16 cellular contexts compared by ENCODE assay signal in the genomic region with DNA sequence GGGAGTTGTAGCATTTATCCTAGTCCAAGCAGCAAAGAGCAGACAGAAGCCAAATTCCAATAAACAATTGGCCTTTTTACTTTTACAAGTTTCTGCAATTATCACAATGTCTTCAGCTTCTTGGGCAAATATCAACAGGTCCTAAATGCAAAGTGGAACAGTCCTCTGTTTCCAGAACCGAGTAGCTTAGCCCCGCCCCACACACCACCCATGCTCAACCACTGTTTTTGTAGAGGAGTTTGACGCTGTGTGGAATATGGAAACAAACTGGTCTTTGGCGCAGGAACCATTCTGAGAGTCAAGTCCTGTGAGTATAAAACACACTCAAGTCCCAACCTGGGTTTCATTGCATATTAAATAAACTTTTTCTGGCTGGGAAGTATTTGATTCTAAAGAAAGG.
DNase-seq lines count a peak whose midpoint lies in the region; ATAC-seq, FAIRE-seq and TF ChIP-seq lines count a peak whose summit lies in the region.
"Had no signal": no experiment of that assay in that cellular context is flagged by ENCODE, and none has a peak within 500 bp of the region (broad histone marks: within the 10 kb centered on the region; RNA-seq: fewer than 3 reads in every experiment).

No MANE protein-coding gene starts in this region.

- H3K27me3 Mint-ChIP-seq in activated CD8-positive, alpha-beta memory T cell treated with anti-CD3 and anti-CD28 coated beads, Interleukin-2, amount 10 ng/mL, durations not matched to agents 7 days and 5 days = no peaks in the 10 kb centered on the region
- no peaks in the 10 kb centered on the region for H3K27me3 Mint-ChIP-seq in activated naive CD8-positive, alpha-beta T cell treated with anti-CD3 and anti-CD28 coated beads, Interleukin-2, amount 10 ng/mL, durations not matched to agents 7 days and 5 days

- H3K4me3 ChIP-seq in OCI-LY1 (ENCODE audit: low read depth, low read length, poor library complexity, severe bottlenecking) (peak overlapping the region; percentile 65), kidney (ENCODE audit: low read length in 2 of 2) (no peak overlapping the region)
- H3K4me3 ChIP-seq: thyroid gland had no signal

- H3K4me1 Mint-ChIP-seq in activated CD8-positive, alpha-beta memory T cell treated with anti-CD3 and anti-CD28 coated beads, Interleukin-2, amount 10 ng/mL, durations not matched to agents 7 days and 5 days = peaks cover 5% of the 10 kb centered on the region
- peaks cover 6% of the 10 kb centered on the region for H3K4me1 Mint-ChIP-seq in activated naive CD8-positive, alpha-beta T cell treated with anti-CD3 and anti-CD28 coated beads, Interleukin-2, amount 10 ng/mL, durations not matched to agents 7 days and 5 days
- H3K4me1 Mint-ChIP-seq in stimulated activated effector memory CD8-positive, alpha-beta T cell treated with anti-CD3 and anti-CD28 coated beads, Interleukin-12 subunit alpha, Interleukin-12 subunit beta, amount 100 ng/mL, for 72 hours = peaks cover 19% of the 10 kb centered on the region

- peaks cover 100% of the 10 kb centered on the region for H3K4me1 ChIP-seq in OCI-LY1 (ENCODE audit: insufficient read depth, low read length, severe bottlenecking)
- H3K4me1 ChIP-seq in kidney (ENCODE audit: control insufficient read depth in 1 of 2, insufficient read depth in 1 of 2, low read depth in 1 of 2, low read length in 2 of 2) = peaks cover 6 to 7% of the 10 kb centered on the region in 2 donors
- H3K4me1 ChIP-seq: thyroid gland had no signal

- POLR2A ChIA-PET in activated naive CD8-positive, alpha-beta T cell treated with anti-CD3 and anti-CD28 coated beads, Interleukin-2, amount 10 ng/mL, durations not matched to agents 7 days and 5 days (lab: Charles Lee) = interaction anchor here (0.6 to 32.0 kb wide), 14 partner anchors 8 to 643 kb away, joined by 3 to 652 read pairs (median 4); no protein-coding TSS in a partner anchor

- H3K9me3 Mint-ChIP-seq in activated CD8-positive, alpha-beta memory T cell treated with anti-CD3 and anti-CD28 coated beads, Interleukin-2, amount 10 ng/mL, durations not matched to agents 7 days and 5 days (ENCODE audit: low read depth) = no peaks in the 10 kb centered on the region
- H3K9me3 Mint-ChIP-seq in activated naive CD8-positive, alpha-beta T cell treated with anti-CD3 and anti-CD28 coated beads, Interleukin-2, amount 10 ng/mL, durations not matched to agents 7 days and 5 days = no peaks in the 10 kb centered on the region
- no peaks in the 10 kb centered on the region for H3K9me3 Mint-ChIP-seq in stimulated activated effector memory CD8-positive, alpha-beta T cell treated with anti-CD3 and anti-CD28 coated beads, Interleukin-12 subunit alpha, Interleukin-12 subunit beta, amount 100 ng/mL, for 72 hours

- no peak for DNase-seq in activated CD8-positive, alpha-beta memory T cell treated with anti-CD3 and anti-CD28 coated beads, Interleukin-2, amount 10 ng/mL, durations not matched to agents 7 days and 5 days
- no peak for DNase-seq in activated CD8-positive, alpha-beta memory T cell treated with anti-CD3 and anti-CD28 coated beads, Interleukin-2, amount 50 U/mL, for 4 hours
- no peak for DNase-seq in activated naive CD8-positive, alpha-beta T cell treated with anti-CD3 and anti-CD28 coated beads, Interleukin-2, amount 10 ng/mL, durations not matched to agents 7 days and 5 days
- no peak for DNase-seq in stimulated activated effector memory CD8-positive, alpha-beta T cell treated with anti-CD3 and anti-CD28 coated beads, Interleukin-12 subunit alpha, Interleukin-12 subunit beta, amount 100 ng/mL, for 72 hours (ENCODE audit: low spot score in 2 of 2)
- DNase-seq in kidney = no peak
- DNase-seq in OCI-M1 (lab: John Stamatoyannopoulos, UW) = no peak
- DNase-seq: activated CD4-positive, CD25-positive, alpha-beta regulatory T cell; activated gamma-delta T cell; effector CD8-positive, alpha-beta T cell; left ventricle myocardium superior; NCI-H146; NCI-H526 treated with DMSO at 0.1 percent for 48 hours; SW 1271; thyroid gland had no signal

- intact Hi-C loops in kidney (cut with DNase I) = no loop called here

- FAIRE-seq in kidney (lab: Jason Lieb, UNC) = no peak

- H3K27ac Mint-ChIP-seq in activated CD8-positive, alpha-beta memory T cell treated with anti-CD3 and anti-CD28 coated beads, Interleukin-2, amount 10 ng/mL, durations not matched to agents 7 days and 5 days = peak overlapping the region; percentile 92
- peak overlapping the region; percentile 89 for H3K27ac Mint-ChIP-seq in activated naive CD8-positive, alpha-beta T cell treated with anti-CD3 and anti-CD28 coated beads, Interleukin-2, amount 10 ng/mL, durations not matched to agents 7 days and 5 days
- peak overlapping the region; percentile 75 for H3K27ac Mint-ChIP-seq in stimulated activated effector memory CD8-positive, alpha-beta T cell treated with anti-CD3 and anti-CD28 coated beads, Interleukin-12 subunit alpha, Interleukin-12 subunit beta, amount 100 ng/mL, for 72 hours

- H3K36me3 ChIP-seq in OCI-LY1 (ENCODE audit: insufficient read depth, low read length) (peaks cover 3% of the 10 kb centered on the region; the same call in 1 of the 2 replicates), kidney (ENCODE audit: control insufficient read depth in 1 of 2, insufficient read depth in 2 of 2, low read length in 2 of 2) (no peaks in the 10 kb centered on the region)
- H3K36me3 ChIP-seq: thyroid gland had no signal

- H3K9me3 ChIP-seq in OCI-LY1 (ENCODE audit: low read length) (no peaks in the 10 kb centered on the region), kidney (ENCODE audit: control insufficient read depth in 1 of 2, low read length in 2 of 2) (no peaks in the 10 kb centered on the region)
- H3K9me3 ChIP-seq: thyroid gland had no signal

- H3F3A ChIP-seq in OCI-LY1 (ENCODE audit: insufficient read depth, low read length) = peaks cover 10% of the 10 kb centered on the region

- H3K9ac ChIP-seq in OCI-LY1 (ENCODE audit: low read length) = peak overlapping the region; percentile 96
- H3K9ac ChIP-seq in kidney (ENCODE audit: low read length in 2 of 2) = no peak overlapping the region

- H3K4me3 Mint-ChIP-seq in activated CD8-positive, alpha-beta memory T cell treated with anti-CD3 and anti-CD28 coated beads, Interleukin-2, amount 10 ng/mL, durations not matched to agents 7 days and 5 days = peak overlapping the region; percentile 87
- H3K4me3 Mint-ChIP-seq in activated naive CD8-positive, alpha-beta T cell treated with anti-CD3 and anti-CD28 coated beads, Interleukin-2, amount 10 ng/mL, durations not matched to agents 7 days and 5 days = peak overlapping the region; percentile 90
- peak overlapping the region; percentile 78 for H3K4me3 Mint-ChIP-seq in stimulated activated effector memory CD8-positive, alpha-beta T cell treated with anti-CD3 and anti-CD28 coated beads, Interleukin-12 subunit alpha, Interleukin-12 subunit beta, amount 100 ng/mL, for 72 hours

- TF ChIP-seq CTCF in OCI-LY1 (IDR thresholded peaks at IDR 0.05; ENCODE audit: low read length) (no peak), kidney (IDR thresholded peaks at IDR 0.05; ENCODE audit: borderline replicate concordance, extremely low read depth, insufficient read depth) (no peak)

- CTCF ChIA-PET in activated CD8-positive, alpha-beta memory T cell treated with anti-CD3 and anti-CD28 coated beads, Interleukin-2, amount 10 ng/mL, durations not matched to agents 7 days and 5 days (lab: Charles Lee) = interaction anchor here (0.6 to 1.1 kb wide), 2 partner anchors 11 to 76 kb away, joined by 3 read pairs; no protein-coding TSS in a partner anchor

- ATAC-seq in activated CD8-positive, alpha-beta memory T cell treated with anti-CD3 and anti-CD28 coated beads, Interleukin-2, amount 10 ng/mL, durations not matched to agents 7 days and 5 days = peak; percentile 29
- ATAC-seq in activated naive CD8-positive, alpha-beta T cell treated with anti-CD3 and anti-CD28 coated beads, Interleukin-2, amount 10 ng/mL, durations not matched to agents 7 days and 5 days (ENCODE audit: low read depth) = peak; percentile 31
- no peak for ATAC-seq in stimulated activated effector memory CD8-positive, alpha-beta T cell treated with anti-CD3 and anti-CD28 coated beads, Interleukin-12 subunit alpha, Interleukin-12 subunit beta, amount 100 ng/mL, for 72 hours
- ATAC-seq in HG02763 (IDR thresholded peaks at IDR 0.05; ENCODE audit: unreplicated experiment) = no peak
- ATAC-seq: left ventricle myocardium superior had no signal

- H3K79me2 ChIP-seq in OCI-LY1 (ENCODE audit: insufficient read depth, low read length) = peaks cover 10% of the 10 kb centered on the region; the same call in 1 of the 2 replicates

- peaks cover 75% of the 10 kb centered on the region for H3K36me3 Mint-ChIP-seq in activated CD8-positive, alpha-beta memory T cell treated with anti-CD3 and anti-CD28 coated beads, Interleukin-2, amount 10 ng/mL, durations not matched to agents 7 days and 5 days
- H3K36me3 Mint-ChIP-seq in activated naive CD8-positive, alpha-beta T cell treated with anti-CD3 and anti-CD28 coated beads, Interleukin-2, amount 10 ng/mL, durations not matched to agents 7 days and 5 days = peaks cover 37% of the 10 kb centered on the region
- H3K36me3 Mint-ChIP-seq in stimulated activated effector memory CD8-positive, alpha-beta T cell treated with anti-CD3 and anti-CD28 coated beads, Interleukin-12 subunit alpha, Interleukin-12 subunit beta, amount 100 ng/mL, for 72 hours = peaks cover 99% of the 10 kb centered on the region

- peak overlapping the region; percentile 98 for H3K27ac ChIP-seq in OCI-LY1 (ENCODE audit: low read depth, low read length, poor library complexity, severe bottlenecking)
- no peak overlapping the region for H3K27ac ChIP-seq in kidney (ENCODE audit: low read depth in 2 of 2, low read length in 2 of 2)

- H3K9me2 ChIP-seq in OCI-LY1 (ENCODE audit: low read depth, low read length) = no peaks in the 10 kb centered on the region

- peak overlapping the region; percentile 90 for H3K4me2 ChIP-seq in OCI-LY1 (ENCODE audit: low read length)

- H3K27me3 ChIP-seq in OCI-LY1 (ENCODE audit: insufficient read depth, low read length) = no peaks in the 10 kb centered on the region
- H3K27me3 ChIP-seq: thyroid gland had no signal

- no peaks in the 10 kb centered on the region for H4K20me1 ChIP-seq in OCI-LY1 (ENCODE audit: insufficient read depth, low read length)

- no peak overlapping the region for H2AFZ ChIP-seq in OCI-LY1 (ENCODE audit: low read length)

Comparison
In these comparisons a context has a peak if more than half of its experiments do, and no peak if none do; other contexts are left out.
1. ATAC-seq: peak in activated CD8-positive, alpha-beta memory T cell treated with anti-CD3 and anti-CD28 coated beads, Interleukin-2, amount 10 ng/mL, durations not matched to agents 7 days and 5 days (single experiment) and activated naive CD8-positive, alpha-beta T cell treated with anti-CD3 and anti-CD28 coated beads, Interleukin-2, amount 10 ng/mL, durations not matched to agents 7 days and 5 days (single experiment); none in stimulated activated effector memory CD8-positive, alpha-beta T cell treated with anti-CD3 and anti-CD28 coated beads, Interleukin-12 subunit alpha, Interleukin-12 subunit beta, amount 100 ng/mL, for 72 hours (single experiment) and HG02763 (single experiment).
2. Peak in every context shown above with its lines, with median percentiles within 50 percentile points of each other: H3K27ac Mint-ChIP-seq and H3K4me3 Mint-ChIP-seq.